Comparison of ENCODE assay signal across 9 cellular contexts in the genomic region with DNA sequence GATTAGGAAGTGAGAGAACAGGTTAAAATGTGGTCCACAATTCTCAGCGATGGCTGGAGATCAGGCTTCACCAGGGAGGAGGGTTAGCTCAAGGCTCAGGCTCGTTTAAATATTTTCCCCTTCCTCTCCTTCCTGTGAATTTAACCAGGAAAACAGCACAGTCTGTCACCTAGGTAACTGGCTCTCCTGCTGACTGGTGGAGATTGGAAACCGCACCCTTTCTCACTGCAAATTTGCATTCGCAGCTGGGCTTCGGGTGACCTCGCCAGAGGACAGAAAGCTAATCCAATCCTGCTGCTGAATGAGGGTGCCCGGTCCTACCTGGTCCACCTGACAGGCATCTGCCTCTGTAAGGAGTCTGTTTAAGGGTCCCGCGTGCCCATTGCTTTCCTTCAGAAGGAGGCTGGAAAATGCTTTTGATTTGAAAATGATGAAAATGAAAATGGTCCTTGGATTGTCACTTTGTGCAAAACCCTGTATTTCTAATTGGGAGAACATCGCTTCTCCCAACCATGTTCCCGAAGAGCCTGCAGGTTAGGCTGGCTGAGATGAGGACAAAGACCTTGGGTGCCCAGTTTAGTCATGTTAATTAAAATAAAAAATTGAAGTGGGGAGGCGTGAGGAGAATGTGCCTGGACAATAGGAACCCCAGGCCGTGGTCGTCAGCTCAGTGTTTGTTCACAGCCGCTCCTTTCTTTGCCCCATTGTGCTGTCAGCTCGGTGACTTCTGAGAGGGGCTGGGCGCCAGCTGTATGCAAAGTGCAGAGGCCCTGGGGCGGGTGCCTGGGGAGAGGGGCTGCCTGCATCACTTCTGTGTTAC. TPM values are rescaled to one million over a fixed set of nuclear protein-coding genes. Genes with fewer than 3 reads are reported as not detected.
DNase-seq lines count a peak whose midpoint lies in the region; ATAC-seq and TF ChIP-seq lines count a peak whose summit lies in the region.
"Had no signal": no experiment of that assay in that cellular context is flagged by ENCODE, and none has a peak within 500 bp of the region (broad histone marks: within the 10 kb centered on the region; RNA-seq: fewer than 3 reads in every experiment).

No MANE protein-coding gene starts in this region.

- CTCF ChIA-PET in Calu3 (lab: Charles Lee): interaction anchor here (1.0 kb wide), 1 partner anchor 19 kb away, joined by 3 read pairs; no protein-coding TSS in a partner anchor
- CTCF ChIA-PET in activated CD8-positive, alpha-beta T cell treated with anti-CD3 and anti-CD28 coated beads for 36 hours (lab: Charles Lee): interaction anchor here (0.9 to 1.5 kb wide), 3 partner anchors 9 to 326 kb away, joined by 3 to 5 read pairs (median 5); no protein-coding TSS in a partner anchor

- no peak overlapping the region for H3K27ac Mint-ChIP-seq in Calu3 (ENCODE audit: unreplicated experiment)
- H3K27ac Mint-ChIP-seq in stimulated activated memory B cell treated with anti-CD40 and anti-IgM and Interleukin-4, amounts not matched to agents 10 μg/mL and 1 μg/mL and 100 μg/mL, for 72 hours: no peak overlapping the region
- H3K27ac Mint-ChIP-seq in activated CD8-positive, alpha-beta T cell treated with anti-CD3 and anti-CD28 coated beads for 36 hours: no peak overlapping the region

- H3K27me3 ChIP-seq in WERI-Rb-1 (ENCODE audit: insufficient read depth, low read depth, severe bottlenecking) (no peaks in the 10 kb centered on the region), psoas muscle (ENCODE audit: insufficient read depth in 3 of 3, low read length in 2 of 3) (no peaks in the 10 kb centered on the region)

- H3K36me3 ChIP-seq in WERI-Rb-1 (no peaks in the 10 kb centered on the region), psoas muscle (ENCODE audit: insufficient read depth in 1 of 2, low read depth in 1 of 2) (no peaks in the 10 kb centered on the region)

- DNase-seq in Calu3: peak; percentile 48
- peak; percentile 100 for DNase-seq in NCI-H146 (lab: John Stamatoyannopoulos, UW)
- peak; percentile 58 for DNase-seq in WERI-Rb-1
- peak; percentile 76 for DNase-seq in kidney tubule cell (ENCODE audit: low spot score)
- DNase-seq in psoas muscle: no peak
- no peak for DNase-seq in activated CD8-positive, alpha-beta T cell treated with anti-CD3 and anti-CD28 coated beads for 36 hours
- DNase-seq: activated CD4-positive, alpha-beta T cell treated with anti-CD3 and anti-CD28 coated beads for 48 hours had no signal

- H3K27ac ChIP-seq in WERI-Rb-1 (no peak overlapping the region), psoas muscle (no peak overlapping the region)

- peaks cover 9% of the 10 kb centered on the region for H3K4me1 Mint-ChIP-seq in Calu3 (ENCODE audit: low read depth, unreplicated experiment)
- H3K4me1 Mint-ChIP-seq in stimulated activated memory B cell treated with anti-CD40 and anti-IgM and Interleukin-4, amounts not matched to agents 10 μg/mL and 1 μg/mL and 100 μg/mL, for 72 hours: peaks cover 6% of the 10 kb centered on the region
- peaks cover 4% of the 10 kb centered on the region for H3K4me1 Mint-ChIP-seq in activated CD8-positive, alpha-beta T cell treated with anti-CD3 and anti-CD28 coated beads for 36 hours (ENCODE audit: low read depth)

- ATAC-seq in stimulated activated memory B cell treated with anti-CD40 and anti-IgM and Interleukin-4, amounts not matched to agents 10 μg/mL and 1 μg/mL and 100 μg/mL, for 72 hours: no peak
- ATAC-seq in psoas muscle: no peak
- ATAC-seq in HG03565 (IDR thresholded peaks at IDR 0.05; ENCODE audit: unreplicated experiment): no peak
- no peak for ATAC-seq in activated CD8-positive, alpha-beta T cell treated with anti-CD3 and anti-CD28 coated beads for 36 hours

- H3K9me3 ChIP-seq in WERI-Rb-1 (ENCODE audit: severe bottlenecking) (no peaks in the 10 kb centered on the region), psoas muscle (no peaks in the 10 kb centered on the region)

- H3K4me3 ChIP-seq in WERI-Rb-1 (ENCODE audit: low read depth, low read length) (no peak overlapping the region), psoas muscle (no peak overlapping the region)

- no peak overlapping the region for H3K4me3 Mint-ChIP-seq in Calu3 (ENCODE audit: low read depth, unreplicated experiment)
- no peak overlapping the region for H3K4me3 Mint-ChIP-seq in stimulated activated memory B cell treated with anti-CD40 and anti-IgM and Interleukin-4, amounts not matched to agents 10 μg/mL and 1 μg/mL and 100 μg/mL, for 72 hours
- no peak overlapping the region for H3K4me3 Mint-ChIP-seq in activated CD8-positive, alpha-beta T cell treated with anti-CD3 and anti-CD28 coated beads for 36 hours

- 51 to 57% (median 52%) methylated on average over 18 of the region's 18 CpGs for WGBS in psoas muscle, 3 donors

- H3K9me3 Mint-ChIP-seq in Calu3 (ENCODE audit: low read depth, unreplicated experiment): no peaks in the 10 kb centered on the region
- H3K9me3 Mint-ChIP-seq in stimulated activated memory B cell treated with anti-CD40 and anti-IgM and Interleukin-4, amounts not matched to agents 10 μg/mL and 1 μg/mL and 100 μg/mL, for 72 hours: peaks cover 3% of the 10 kb centered on the region
- no peaks in the 10 kb centered on the region for H3K9me3 Mint-ChIP-seq in activated CD8-positive, alpha-beta T cell treated with anti-CD3 and anti-CD28 coated beads for 36 hours

- H3K36me3 Mint-ChIP-seq in Calu3 (ENCODE audit: insufficient read depth, unreplicated experiment): peaks cover 3% of the 10 kb centered on the region
- no peaks in the 10 kb centered on the region for H3K36me3 Mint-ChIP-seq in stimulated activated memory B cell treated with anti-CD40 and anti-IgM and Interleukin-4, amounts not matched to agents 10 μg/mL and 1 μg/mL and 100 μg/mL, for 72 hours
- no peaks in the 10 kb centered on the region for H3K36me3 Mint-ChIP-seq in activated CD8-positive, alpha-beta T cell treated with anti-CD3 and anti-CD28 coated beads for 36 hours (ENCODE audit: low read depth)

- BruUV-seq in Calu3 (replicated peaks; lab: Mats Ljungman, UMichigan): no TSS peak

- no peaks in the 10 kb centered on the region for H3K27me3 Mint-ChIP-seq in Calu3 (ENCODE audit: unreplicated experiment)
- peaks cover 8% of the 10 kb centered on the region for H3K27me3 Mint-ChIP-seq in stimulated activated memory B cell treated with anti-CD40 and anti-IgM and Interleukin-4, amounts not matched to agents 10 μg/mL and 1 μg/mL and 100 μg/mL, for 72 hours
- peaks cover 6% of the 10 kb centered on the region for H3K27me3 Mint-ChIP-seq in activated CD8-positive, alpha-beta T cell treated with anti-CD3 and anti-CD28 coated beads for 36 hours

- TF ChIP-seq CTCF in Calu3 (IDR thresholded peaks at IDR 0.05; ENCODE audit: unreplicated experiment): no peak
- no peak for TF ChIP-seq CTCF in WERI-Rb-1 (IDR thresholded peaks at IDR 0.05; ENCODE audit: low read depth, low read length)
- no peak for TF ChIP-seq CTCF in psoas muscle (IDR thresholded peaks at IDR 0.05)
- no peak for TF ChIP-seq CTCF in activated CD8-positive, alpha-beta T cell treated with anti-CD3 and anti-CD28 coated beads for 36 hours (IDR thresholded peaks at IDR 0.05)

- H3K4me1 ChIP-seq in psoas muscle: no peaks in the 10 kb centered on the region

- POLR2A ChIA-PET in activated CD8-positive, alpha-beta T cell treated with anti-CD3 and anti-CD28 coated beads for 36 hours (lab: Charles Lee): interaction anchor here (0.6 kb wide), 1 partner anchor 29 kb away, joined by 3 read pairs; no protein-coding TSS in a partner anchor

- intact Hi-C loops in Calu3 (cut with micrococcal nuclease; ENCODE audit: unreplicated experiment): no loop called here
- intact Hi-C loops in psoas muscle (cut with DNase I): loop anchor here in 1 of 2 donors (10.0 kb wide), 1 partner anchor 323 kb away; no protein-coding TSS in a partner anchor
- intact Hi-C loops in activated CD8-positive, alpha-beta T cell treated with anti-CD3 and anti-CD28 coated beads for 36 hours (cut with micrococcal nuclease): no loop called here

RNA-seq across cellular contexts. Expression of a gene that starts 43.4 kb away (rescaled TPM):
- total RNA-seq in Calu3 (2022) (297 and 314 TPM in 2 replicates), psoas muscle (1 to 10 TPM; 2.1 to 5.3 (median 3.8) TPM)
- polyA plus RNA-seq in psoas muscle: 1 to 10 TPM; 1.3 to 3.7 (median 3.0) TPM
- under 1 TPM; 0.25 to 0.52 TPM for total RNA-seq in activated CD8-positive, alpha-beta T cell treated with anti-CD3 and anti-CD28 coated beads for 36 hours

RNA-seq across cellular contexts. Expression of a gene that starts 52.7 kb away (rescaled TPM):
- total RNA-seq in Calu3 (2022) (47.7 and 49.5 TPM in 2 replicates), psoas muscle (100 to 1,000 TPM in 3 of 4 donors, 10 to 100 TPM in 1; 91.4 to 145 (median 115) TPM)
- 100 to 1,000 TPM in 2 of 3 donors, 10 to 100 TPM in 1; 49.0 to 239 (median 111) TPM for polyA plus RNA-seq in psoas muscle
- total RNA-seq in activated CD8-positive, alpha-beta T cell treated with anti-CD3 and anti-CD28 coated beads for 36 hours: 10 to 100 TPM; 11.9 to 13.7 TPM

Comparison
In these comparisons a context has a peak if more than half of its experiments do, and no peak if none do; other contexts are left out.
1. DNase-seq: peak in Calu3 (single experiment), NCI-H146 (single experiment), WERI-Rb-1 (single experiment) and kidney tubule cell (single experiment); none in psoas muscle (0 of 2) and activated CD8-positive, alpha-beta T cell treated with anti-CD3 and anti-CD28 coated beads for 36 hours (single experiment).
2. RNA of a gene that starts 43.4 kb away (total RNA-seq): 297 to 314 TPM in Calu3; 2.1 to 5.3 TPM in psoas muscle and 0.25 to 0.52 TPM in activated CD8-positive, alpha-beta T cell treated with anti-CD3 and anti-CD28 coated beads for 36 hours; every median in the first group is over 10 times any median in the second.